10 cellular contexts compared by ENCODE assay signal in the genomic region with DNA sequence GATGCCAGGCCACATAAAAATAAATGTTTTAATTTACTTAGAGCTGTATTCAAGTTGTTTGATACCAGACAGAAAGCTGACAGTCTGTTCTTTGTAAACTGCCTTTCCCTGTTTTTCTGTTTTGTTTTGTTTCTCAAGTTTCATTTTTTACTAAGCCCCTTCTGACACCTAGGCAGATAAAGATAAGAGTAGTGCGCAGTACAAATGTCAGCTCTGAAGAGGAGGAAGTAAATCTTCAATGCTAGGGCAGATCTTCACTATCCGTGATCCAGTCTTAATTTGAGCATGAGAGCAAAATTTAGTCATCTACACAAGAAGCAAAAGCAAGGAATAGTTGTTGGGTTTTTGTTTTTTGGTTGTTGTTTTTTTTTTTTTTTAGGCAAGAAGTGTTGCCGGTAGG.
A peak's percentile ranks its signal among the peaks of the same experiment; 100 is the strongest.
DNase-seq lines count a peak whose midpoint lies in the region; TF ChIP-seq lines count a peak whose summit lies in the region.
"Had no signal": no experiment of that assay in that cellular context is flagged by ENCODE, and none has a peak within 500 bp of the region (broad histone marks: within the 10 kb centered on the region; RNA-seq: fewer than 3 reads in every experiment).

No MANE protein-coding gene starts in this region.

- H3K9me3 Mint-ChIP-seq in nephron progenitor cell = no peaks in the 10 kb centered on the region

- H3K4me1 Mint-ChIP-seq in nephron progenitor cell = peaks cover 49% of the 10 kb centered on the region

- H3K36me3 Mint-ChIP-seq in nephron progenitor cell (ENCODE audit: low read depth) = no peaks in the 10 kb centered on the region

- no peak for TF ChIP-seq CTCF in NB4 (IDR thresholded peaks at IDR 0.05; ENCODE audit: low read depth, low read length)
- TF ChIP-seq CTCF in nephron progenitor cell (IDR thresholded peaks at IDR 0.05) = no peak

- H3K4me3 ChIP-seq in GM08714 (ENCODE audit: low read length) (peak overlapping the region; percentile 49; the same call in 1 of the 2 replicates), NB4 (ENCODE audit: low read depth, low read length) (no peak overlapping the region)

- no peak for TF ChIP-seq POLR2A in NB4 (IDR thresholded peaks at IDR 0.05; ENCODE audit: extremely low read depth, insufficient read length)

- H3K27ac Mint-ChIP-seq in nephron progenitor cell = no peak overlapping the region

- H3K27me3 Mint-ChIP-seq in nephron progenitor cell (ENCODE audit: low read depth, poor library complexity) = peaks cover 17% of the 10 kb centered on the region

- DNase-seq in NB4 (ENCODE audit: low read depth) (peak; percentile 43), amniotic epithelial cell (ENCODE audit: low read depth) (peak; percentile 24), nephron progenitor cell (no peak), iPS-NIHi11 (ENCODE audit: low spot score) (no peak), NCI-H2081 (lab: John Stamatoyannopoulos, UW) (no peak), NCI-H1048 (lab: John Stamatoyannopoulos, UW) (no peak), NCI-H128 (lab: John Stamatoyannopoulos, UW; ENCODE audit: unreplicated experiment) (no peak)
- DNase-seq: right cardiac atrium, T-helper 9 cell had no signal

- H3K4me3 Mint-ChIP-seq in nephron progenitor cell = peak overlapping the region; percentile 50

Comparison
In these comparisons a context has a peak if more than half of its experiments do, and no peak if none do; other contexts are left out.
1. DNase-seq: peak in NB4 (single experiment) and amniotic epithelial cell (single experiment); none in nephron progenitor cell (single experiment), iPS-NIHi11 (single experiment), NCI-H2081 (0 of 2), NCI-H1048 (single experiment) and NCI-H128 (single experiment).